Comparison of ENCODE assay signal across 11 cellular contexts in the genomic region with DNA sequence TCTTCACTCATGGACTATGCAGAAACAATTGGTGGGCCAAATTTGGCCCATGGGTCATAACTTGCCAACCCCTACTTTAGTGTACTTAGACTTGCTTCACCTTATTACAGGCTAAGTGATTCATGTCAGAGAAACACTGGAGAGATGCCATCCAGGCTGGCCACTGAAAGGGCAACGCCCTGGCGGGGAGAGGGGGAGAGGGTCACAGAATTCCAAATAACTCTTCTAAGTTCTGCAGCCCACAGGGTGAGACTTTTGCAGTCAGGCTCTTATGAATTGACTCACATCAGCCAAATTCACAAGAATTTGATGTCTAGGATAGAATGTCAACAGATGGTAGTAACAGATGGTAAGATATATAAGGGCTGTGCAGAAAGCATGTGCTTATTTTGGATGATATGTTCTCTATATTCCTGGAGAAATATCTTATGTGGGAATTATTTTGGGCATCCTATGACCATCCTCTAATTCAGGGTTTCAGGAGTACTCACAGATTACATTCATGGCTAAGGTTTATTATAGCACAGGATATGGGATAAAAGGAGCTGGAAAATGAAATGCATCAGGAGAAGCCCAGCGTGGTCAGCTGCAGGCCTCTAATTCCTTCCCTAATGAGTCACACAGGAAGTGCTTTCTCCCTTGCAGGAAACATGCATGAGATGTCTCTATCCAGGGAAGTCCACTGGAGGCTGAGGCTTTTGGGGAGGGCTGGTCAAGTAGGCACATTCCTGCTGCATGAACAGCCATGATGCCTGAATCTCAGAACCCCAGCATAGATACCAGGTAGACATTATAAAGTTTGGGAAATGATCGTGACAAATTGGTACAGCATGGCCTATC. TPM values are rescaled to one million over a fixed set of nuclear protein-coding genes. Genes with fewer than 3 reads are reported as not detected.
A peak's percentile ranks its signal among the peaks of the same experiment; 100 is the strongest.
DNase-seq lines count a peak whose midpoint lies in the region; ATAC-seq, FAIRE-seq and TF ChIP-seq lines count a peak whose summit lies in the region.
"Had no signal": no experiment of that assay in that cellular context is flagged by ENCODE, and none has a peak within 500 bp of the region (broad histone marks: within the 10 kb centered on the region; RNA-seq: fewer than 3 reads in every experiment).

No MANE protein-coding gene starts in this region.

- ATAC-seq in HepG2 (no peak), right lobe of liver (no peak), esophagus mucosa (no peak)

- FAIRE-seq in HepG2 (lab: Jason Lieb, UNC): no peak

- H3K9me2 ChIP-seq in Karpas-422 (replicated peaks; ENCODE audit: insufficient read depth, low read length): no peaks in the 10 kb centered on the region

- TF ChIP-seq POLR2A in HepG2 (IDR thresholded peaks at IDR 0.05; ENCODE audit: insufficient read depth in 1 of 2, low read depth in 2 of 2, low read length in 2 of 2) (no peak), right lobe of liver (IDR thresholded peaks at IDR 0.05) (no peak), Peyer's patch (IDR thresholded peaks at IDR 0.05) (no peak)

- TF ChIP-seq CTCF in HepG2 (CRISPR knock-in tag; IDR thresholded peaks at IDR 0.05) (no peak), right lobe of liver (IDR thresholded peaks at IDR 0.05) (no peak), Peyer's patch (IDR thresholded peaks at IDR 0.05) (no peak)

- H4K20me1 ChIP-seq in HepG2 (ENCODE audit: insufficient read depth, low read length) (no peaks in the 10 kb centered on the region), Karpas-422 (ENCODE audit: insufficient read depth, low read depth, low read length) (no peaks in the 10 kb centered on the region)

- DNase-seq in HepG2 (ENCODE audit: low spot score) (no peak), right lobe of liver (no peak), adipocyte (ENCODE audit: low read depth) (peak; percentile 66), hepatic stellate cell (ENCODE audit: low spot score) (peak; percentile 80), Karpas-422 (no peak), nucleus accumbens (lab: John Stamatoyannopoulos, UW) (no peak), Peyer's patch (no peak)
- DNase-seq: activated CD4-positive, alpha-beta memory T cell treated with anti-CD3 and anti-CD28 coated beads, Interleukin-2, amount 10 ng/mL, durations not matched to agents 7 days and 5 days; adrenal gland; heart left ventricle had no signal

- H2AFZ ChIP-seq in HepG2 (ENCODE audit: low read length) (no peak overlapping the region), Karpas-422 (ENCODE audit: low read length) (no peak overlapping the region)

- POLR2A ChIA-PET in HepG2 (lab: Yijun Ruan, JAX): no interaction called here

- in situ Hi-C loops in HepG2 (cut with HindIII; ENCODE audit: extremely low pct_ligation_motif_present, low pct_unique_long_range_greater_than_20kb): no loop called here

- H3K27me3 ChIP-seq in HepG2 (ENCODE audit: control insufficient read depth in 1 of 2, insufficient read depth in 2 of 2, low read length in 2 of 2): no peaks in the 10 kb centered on the region
- H3K27me3 ChIP-seq in right lobe of liver: no peaks in the 10 kb centered on the region
- H3K27me3 ChIP-seq in adipocyte (replicated peaks; ENCODE audit: control insufficient read depth, insufficient read depth, low read length): no peaks in the 10 kb centered on the region
- no peaks in the 10 kb centered on the region for H3K27me3 ChIP-seq in Karpas-422 (ENCODE audit: low read length)
- H3K27me3 ChIP-seq in Peyer's patch: no peaks in the 10 kb centered on the region
- H3K27me3 ChIP-seq: adrenal gland, heart left ventricle had no signal

- no peak for TF ChIP-seq RAD21 in HepG2 (CRISPR knock-in tag; IDR thresholded peaks at IDR 0.05)

- TF ChIP-seq EP300 in HepG2 (IDR thresholded peaks at IDR 0.05; ENCODE audit: low read depth in 2 of 2, low read length in 2 of 2) (no peak), HepG2 (CRISPR knock-in tag; IDR thresholded peaks at IDR 0.05; ENCODE audit: borderline replicate concordance) (no peak)

- H3K4me1 ChIP-seq in HepG2 (ENCODE audit: insufficient read depth, low read length) (no peaks in the 10 kb centered on the region), right lobe of liver (no peaks in the 10 kb centered on the region), adipocyte (ENCODE audit: control insufficient read depth, insufficient read depth, low read length) (peaks cover 5% of the 10 kb centered on the region), Karpas-422 (ENCODE audit: low read length) (peaks cover 40% of the 10 kb centered on the region), Peyer's patch (peaks cover 0 to 5% (median 0%) of the 10 kb centered on the region in 4 donors)
- H3K4me1 ChIP-seq: adrenal gland had no signal

- H3K27ac ChIP-seq in HepG2 (ENCODE audit: extremely low read length, insufficient read depth, low read length): no peak overlapping the region
- no peak overlapping the region for H3K27ac ChIP-seq in right lobe of liver
- no peak overlapping the region for H3K27ac ChIP-seq in Karpas-422 (ENCODE audit: low read length)
- H3K27ac ChIP-seq in Peyer's patch: no peak overlapping the region
- H3K27ac ChIP-seq: adrenal gland, heart left ventricle had no signal

- H3K9me3 ChIP-seq in HepG2 (ENCODE audit: low read length) (peaks cover 11% of the 10 kb centered on the region; the same call in 1 of the 2 replicates), right lobe of liver (no peaks in the 10 kb centered on the region), adipocyte (ENCODE audit: control insufficient read depth, low read length) (peaks cover 5% of the 10 kb centered on the region), Karpas-422 (ENCODE audit: low read length) (peaks cover 4% of the 10 kb centered on the region; the same call in 1 of the 2 replicates), Peyer's patch (no peaks in the 10 kb centered on the region)
- H3K9me3 ChIP-seq: adrenal gland had no signal

- BruUV-seq in HepG2 (replicated peaks; lab: Mats Ljungman, UMichigan): no TSS peak

- 11% methylated on average over 4 of the region's 4 CpGs for WGBS in HepG2 (ENCODE audit: low lambda C conversion rate)
- WGBS in right lobe of liver (ENCODE audit: insufficient coverage, low coverage, low lambda C conversion rate, missing lambda C conversion rate): 80% methylated on average over 4 of the region's 4 CpGs

- H3K9ac ChIP-seq in HepG2 (ENCODE audit: insufficient read depth, low read depth, low read length) (no peak overlapping the region), adipocyte (ENCODE audit: low read length) (no peak overlapping the region), Karpas-422 (ENCODE audit: low read length) (no peak overlapping the region)

- H3K36me3 ChIP-seq in HepG2 (replicated peaks in 1 of 2; ENCODE audit: control insufficient read depth in 1 of 2, insufficient read depth in 2 of 2, low read length in 2 of 2) (no peaks in the 10 kb centered on the region), right lobe of liver (no peaks in the 10 kb centered on the region), adipocyte (ENCODE audit: control insufficient read depth, insufficient read depth, low read length, severe bottlenecking) (no peaks in the 10 kb centered on the region), Karpas-422 (ENCODE audit: insufficient read depth, low read length) (0 out of 2 replicates have a peak, but pooled peaks cover 4% of the 10 kb centered on the region), Peyer's patch (no peaks in the 10 kb centered on the region)
- H3K36me3 ChIP-seq: adrenal gland, heart left ventricle had no signal

- H3K79me2 ChIP-seq in HepG2 (ENCODE audit: insufficient read depth, low read length) (no peaks in the 10 kb centered on the region), Karpas-422 (ENCODE audit: low read length) (no peaks in the 10 kb centered on the region)

- CTCF ChIA-PET in HepG2 (lab: Yijun Ruan, JAX; ENCODE audit: low intra/inter-chr PET ratio, low total read pairs): no interaction called here

- H3K4me2 ChIP-seq in HepG2 (ENCODE audit: low read depth, low read length): no peak overlapping the region
- no peak overlapping the region for H3K4me2 ChIP-seq in Karpas-422 (ENCODE audit: low read depth, low read length, poor library complexity, severe bottlenecking)

- intact Hi-C loops in HepG2 (cut with micrococcal nuclease; ENCODE audit: unreplicated experiment): no loop called here
- intact Hi-C loops in right lobe of liver (cut with DNase I): loop anchor here in 1 of 2 donors (10.0 kb wide), 2 partner anchors 85 to 295 kb away; no protein-coding TSS in a partner anchor

- H3K4me3 ChIP-seq in HepG2 (replicated peaks in 1 of 3; ENCODE audit: insufficient read depth in 1 of 3, low read depth in 2 of 3, low read length in 3 of 3): no peak overlapping the region
- no peak overlapping the region for H3K4me3 ChIP-seq in right lobe of liver
- H3K4me3 ChIP-seq in adipocyte (ENCODE audit: low read length): no peak overlapping the region
- H3K4me3 ChIP-seq in Karpas-422 (ENCODE audit: low read length): no peak overlapping the region
- H3K4me3 ChIP-seq in Peyer's patch: no peak overlapping the region
- H3K4me3 ChIP-seq: adrenal gland, heart left ventricle had no signal

RNA-seq across cellular contexts. Expression of gene RIN2, which starts 58.7 kb away (rescaled TPM):
- total RNA-seq in HepG2 (2016; rRNA removed; fragmentation: Illumina TruSeq; extraction: Trizol) (2.4 and 2.5 TPM in 2 replicates), right lobe of liver (10 to 100 TPM in 4 of 6 experiments, 1 to 10 TPM in 2; 7.0 to 37.7 (median 13.8) TPM), esophagus mucosa (42.3 TPM), Peyer's patch (100 to 1,000 TPM in 3 of 4 donors, 10 to 100 TPM in 1; 65.2 to 181 (median 149) TPM)
- 0.97 and 1.3 TPM in 2 replicates for total RNA-seq in HepG2 (2016; cell fraction: cytosol; rRNA removed; fragmentation: Illumina TruSeq; extraction: Trizol; ENCODE audit: low read depth)
- 2.5 and 2.7 TPM in 2 replicates for total RNA-seq in HepG2 (2016; cell fraction: insoluble cytoplasmic fraction; rRNA removed; fragmentation: Illumina TruSeq; extraction: Trizol)
- 2.7 and 3.4 TPM in 2 replicates for total RNA-seq in HepG2 (2016; cell fraction: membrane; rRNA removed; fragmentation: Illumina TruSeq; extraction: Trizol)
- total RNA-seq in HepG2 (2016; cell fraction: nucleus; rRNA removed; fragmentation: Illumina TruSeq; extraction: Trizol): 2.6 and 4.1 TPM in 2 replicates
- polyA plus RNA-seq in HepG2 (2011; rRNA removed): 5.1 and 6.3 TPM in 2 replicates
- polyA plus RNA-seq in HepG2 (2011; cell fraction: cytosol; rRNA removed): 2.9 and 3.5 TPM in 2 replicates
- polyA plus RNA-seq in HepG2 (2011; cell fraction: nucleus; rRNA removed): 7.6 and 9.1 TPM in 2 replicates
- polyA plus RNA-seq in HepG2 (2012): 8.9 and 11.8 TPM in 2 replicates
- 1.6 TPM in 2 replicates for polyA plus RNA-seq in HepG2 (2016; cell fraction: cytosol; fragmentation: Illumina TruSeq; extraction: Trizol; ENCODE audit: low read depth)
- 1.5 and 1.8 TPM in 2 replicates for polyA plus RNA-seq in HepG2 (2016; cell fraction: insoluble cytoplasmic fraction; fragmentation: Illumina TruSeq; extraction: Trizol; ENCODE audit: low read depth)
- polyA plus RNA-seq in HepG2 (2016; cell fraction: membrane; fragmentation: Illumina TruSeq; extraction: Trizol; ENCODE audit: low read depth): 2.1 and 2.3 TPM in 2 replicates
- polyA plus RNA-seq in HepG2 (2016; cell fraction: nucleus; fragmentation: Illumina TruSeq; extraction: Trizol; ENCODE audit: insufficient read depth, low read depth): 2.1 and 2.4 TPM in 2 replicates
- polyA minus RNA-seq in HepG2 (2011; rRNA and poly(A)+ RNA removed; ENCODE audit: low replicate concordance): 10.0 and 31.5 TPM in 2 replicates
- 7.6 and 13.8 TPM in 2 replicates for polyA minus RNA-seq in HepG2 (2011; cell fraction: cytosol; rRNA and poly(A)+ RNA removed)
- polyA minus RNA-seq in HepG2 (2011; cell fraction: nucleus; rRNA and poly(A)+ RNA removed): 28.8 and 31.8 TPM in 2 replicates
- total RNA-seq in Karpas-422 (2014; rRNA removed; shearing (Covaris generic); ENCODE audit: low replicate concordance): 1.7 and 3.3 TPM in 2 replicates
- total RNA-seq: activated CD4-positive, alpha-beta memory T cell treated with anti-CD3 and anti-CD28 coated beads, Interleukin-2, amount 10 ng/mL, durations not matched to agents 7 days and 5 days had no signal

Comparison
In these comparisons a context has a peak if more than half of its experiments do, and no peak if none do; other contexts are left out.
1. DNase-seq: peak in adipocyte (single experiment) and hepatic stellate cell (single experiment); none in HepG2 (single experiment), right lobe of liver (0 of 3), Karpas-422 (single experiment), nucleus accumbens (0 of 56) and Peyer's patch (0 of 3).